ENCODE assay signal across 1 cellular context in the genomic region with DNA sequence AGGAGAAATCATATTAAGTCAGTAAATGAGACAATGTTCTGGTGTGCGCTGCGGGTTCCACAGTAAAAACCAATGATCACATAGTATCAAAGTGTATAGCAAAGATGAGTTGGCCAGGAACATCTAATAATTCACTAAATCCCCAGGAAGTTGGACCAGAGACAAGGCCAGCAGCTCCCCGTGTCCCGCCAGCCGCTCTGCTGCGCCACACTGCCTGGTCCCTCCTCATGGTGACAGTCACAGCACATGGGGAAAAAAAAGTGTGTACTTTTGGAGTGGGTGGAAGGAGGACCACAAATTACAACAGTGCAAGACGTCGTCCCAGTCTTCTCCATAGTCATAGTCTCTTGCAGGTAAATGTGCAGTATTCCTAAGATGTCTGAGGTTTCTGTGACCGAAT.
A peak's percentile ranks its signal among the peaks of the same experiment; 100 is the strongest.
TF ChIP-seq lines count a peak whose summit lies in the region.

No MANE protein-coding gene starts in this region.

TF ChIP-seq in K562, 482 proteins besides CTCF, POLR2A, EP300 and RAD21:
- peak; percentile 17; the same call in 1 of the 2 replicates for TF ChIP-seq ZNF584 (CRISPR knock-in tag; IDR thresholded peaks at IDR 0.05; ENCODE audit: low read depth)
- TF ChIP-seq MGA (IDR thresholded peaks at IDR 0.05) = peak; percentile 32
- TF ChIP-seq, protein P1, sequence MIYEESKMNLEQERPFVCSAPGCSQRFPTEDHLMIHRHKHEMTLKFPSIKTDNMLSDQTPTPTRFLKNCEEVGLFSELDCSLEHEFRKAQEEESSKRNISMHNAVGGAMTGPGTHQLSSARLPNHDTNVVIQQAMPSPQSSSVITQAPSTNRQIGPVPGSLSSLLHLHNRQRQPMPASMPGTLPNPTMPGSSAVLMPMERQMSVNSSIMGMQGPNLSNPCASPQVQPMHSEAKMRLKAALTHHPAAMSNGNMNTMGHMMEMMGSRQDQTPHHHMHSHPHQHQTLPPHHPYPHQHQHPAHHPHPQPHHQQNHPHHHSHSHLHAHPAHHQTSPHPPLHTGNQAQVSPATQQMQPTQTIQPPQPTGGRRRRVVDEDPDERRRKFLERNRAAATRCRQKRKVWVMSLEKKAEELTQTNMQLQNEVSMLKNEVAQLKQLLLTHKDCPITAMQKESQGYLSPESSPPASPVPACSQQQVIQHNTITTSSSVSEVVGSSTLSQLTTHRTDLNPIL (CRISPR knock-in tag; IDR thresholded peaks at IDR 0.05) = no peak
TF ChIP-seq in K562: peak in this region for 2.
